9 cellular contexts compared by ENCODE assay signal in the genomic region with DNA sequence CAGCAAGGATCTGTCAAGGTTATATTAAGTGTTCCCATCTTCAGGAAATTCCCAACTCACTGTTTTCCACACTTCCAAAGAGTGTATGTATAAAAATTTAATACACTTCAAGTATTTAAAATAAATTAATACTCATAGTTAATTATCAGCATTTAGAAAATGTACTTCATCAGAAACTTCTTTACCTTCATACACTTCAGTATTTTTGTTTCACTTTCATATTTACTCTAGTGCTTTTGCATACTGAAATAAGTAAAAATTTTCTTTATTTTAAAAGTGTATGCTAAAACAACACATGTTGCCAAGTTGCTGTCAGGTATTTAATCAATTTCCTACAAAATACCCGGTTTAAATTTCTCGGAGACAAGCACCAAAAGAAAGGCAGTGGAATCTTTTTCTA. TPM values are rescaled to one million over a fixed set of nuclear protein-coding genes. Genes with fewer than 3 reads are reported as not detected.
A peak's percentile ranks its signal among the peaks of the same experiment; 100 is the strongest.
DNase-seq lines count a peak whose midpoint lies in the region; ATAC-seq and TF ChIP-seq lines count a peak whose summit lies in the region.
"Had no signal": no experiment of that assay in that cellular context is flagged by ENCODE, and none has a peak within 500 bp of the region (broad histone marks: within the 10 kb centered on the region; RNA-seq: fewer than 3 reads in every experiment).

No MANE protein-coding gene starts in this region.

- no peak for ATAC-seq in CD4-positive, alpha-beta T cell (ENCODE audit: poor library complexity)
- ATAC-seq in GM21447 (IDR thresholded peaks at IDR 0.05; ENCODE audit: unreplicated experiment) (peak; percentile 57), PC-3 (no peak)

- no peak overlapping the region for H3K27ac Mint-ChIP-seq in CD4-positive, alpha-beta T cell

- H3K27ac ChIP-seq in CD4-positive, alpha-beta T cell (ENCODE audit: low read depth, low read length) = no peak overlapping the region
- H3K27ac ChIP-seq in PC-3 (ENCODE audit: low read length) (no peak overlapping the region), hepatocyte (no peak overlapping the region), A673 (ENCODE audit: low read depth, low read length, poor library complexity, severe bottlenecking) (no peak overlapping the region)
- H3K27ac ChIP-seq: epithelial cell of prostate had no signal

- H3K9me3 Mint-ChIP-seq in CD4-positive, alpha-beta T cell = no peaks in the 10 kb centered on the region

- H3K9me3 ChIP-seq in CD4-positive, alpha-beta T cell (ENCODE audit: control insufficient read depth, low read length) = no peaks in the 10 kb centered on the region
- no peaks in the 10 kb centered on the region for H3K9me3 ChIP-seq in PC-3 (ENCODE audit: low read length)
- H3K9me3 ChIP-seq in hepatocyte (ENCODE audit: low read depth) = no peaks in the 10 kb centered on the region
- H3K9me3 ChIP-seq in A673 (ENCODE audit: low read depth, low read length, poor library complexity, severe bottlenecking) = no peaks in the 10 kb centered on the region

- H3F3A ChIP-seq in PC-3 (ENCODE audit: low read length, unreplicated experiment) = no peaks in the 10 kb centered on the region

- 92% methylated on average over 2 of the region's 2 CpGs for WGBS in hepatocyte (ENCODE audit: low lambda C conversion rate, missing lambda C conversion rate)

- H3K79me2 ChIP-seq in PC-3 (ENCODE audit: low read length) (peaks cover 74% of the 10 kb centered on the region), hepatocyte (peaks cover 95% of the 10 kb centered on the region)

- no peak for TF ChIP-seq CTCF in CD4-positive, alpha-beta T cell (IDR thresholded peaks at IDR 0.05)
- no peak for TF ChIP-seq CTCF in PC-3 (conservative IDR thresholded peaks at IDR 0.05; ENCODE audit: low read depth, low read length)
- TF ChIP-seq CTCF in hepatocyte (IDR thresholded peaks at IDR 0.05; ENCODE audit: poor library complexity) = no peak
- no peak for TF ChIP-seq CTCF in A673 (conservative IDR thresholded peaks at IDR 0.05; ENCODE audit: low read depth, low read length)

- no TSS peak for BruUV-seq in PC-3 (replicated peaks; lab: Mats Ljungman, UMichigan)
- no TSS peak for BruUV-seq in A673 (replicated peaks; lab: Mats Ljungman, UMichigan)

- H3K4me1 Mint-ChIP-seq in CD4-positive, alpha-beta T cell (ENCODE audit: low read depth) = peaks cover 90% of the 10 kb centered on the region

- H2AFZ ChIP-seq in PC-3 (ENCODE audit: low read length) (no peak overlapping the region), hepatocyte (no peak overlapping the region)

- peaks cover 20% of the 10 kb centered on the region for H3K36me3 Mint-ChIP-seq in CD4-positive, alpha-beta T cell (ENCODE audit: low read depth)

- peaks cover 8% of the 10 kb centered on the region; the same call in 1 of the 2 replicates for H3K4me1 ChIP-seq in PC-3 (ENCODE audit: insufficient read depth, low read length)
- peaks cover 4% of the 10 kb centered on the region for H3K4me1 ChIP-seq in hepatocyte (ENCODE audit: insufficient read depth)
- H3K4me1 ChIP-seq in A673 (ENCODE audit: insufficient read depth, low read length, poor library complexity, severe bottlenecking) = no peaks in the 10 kb centered on the region

- DNase-seq in CD4-positive, alpha-beta T cell = no peak
- DNase-seq in PC-3 = no peak
- DNase-seq in hepatocyte (ENCODE audit: low spot score) = no peak
- no peak for DNase-seq in A673 (ENCODE audit: low spot score)
- DNase-seq in NCI-H226 = no peak
- no peak for DNase-seq in SK-N-DZ (ENCODE audit: low spot score)
- DNase-seq in DMS153 (lab: John Stamatoyannopoulos, UW) = no peak

- H4K20me1 ChIP-seq in PC-3 (ENCODE audit: low read length) = peaks cover 13% of the 10 kb centered on the region; the same call in 1 of the 2 replicates
- peaks cover 13% of the 10 kb centered on the region for H4K20me1 ChIP-seq in hepatocyte (ENCODE audit: insufficient read depth, poor library complexity, severe bottlenecking)

- H3K4me2 ChIP-seq in PC-3 (ENCODE audit: low read length) = peak overlapping the region; percentile 11
- peak overlapping the region; percentile 66 for H3K4me2 ChIP-seq in hepatocyte

- intact Hi-C loops in CD4-positive, alpha-beta T cell (cut with DNase I, micrococcal nuclease) = loop anchor here (2.0 to 5.0 kb wide), 2 partner anchors 15 to 40 kb away; no protein-coding TSS in a partner anchor
- intact Hi-C loops in PC-3 (cut with micrococcal nuclease) = no loop called here
- intact Hi-C loops in A673 (cut with micrococcal nuclease; ENCODE audit: unreplicated experiment) = no loop called here

- H3K9me2 ChIP-seq in PC-3 (replicated peaks; ENCODE audit: low read length) (no peaks in the 10 kb centered on the region), hepatocyte (replicated peaks; ENCODE audit: insufficient read depth) (no peaks in the 10 kb centered on the region)

- CTCF ChIA-PET in CD4-positive, alpha-beta T cell (lab: Charles Lee) = no interaction called here
- CTCF ChIA-PET in PC-3 (lab: Charles Lee) (no interaction called here), A673 (lab: Charles Lee) (no interaction called here)

- H3K9ac ChIP-seq in PC-3 (ENCODE audit: low read length) = peak overlapping the region; percentile 3; the same call in 1 of the 2 replicates

- peaks cover 6% of the 10 kb centered on the region; the same call in 1 of the 2 replicates for H3K36me3 ChIP-seq in PC-3 (ENCODE audit: low read depth, low read length)
- no peaks in the 10 kb centered on the region for H3K36me3 ChIP-seq in hepatocyte (replicated peaks; ENCODE audit: insufficient read depth, low read depth)
- no peaks in the 10 kb centered on the region for H3K36me3 ChIP-seq in A673 (ENCODE audit: insufficient read depth, low read length, poor library complexity, severe bottlenecking)

- no peaks in the 10 kb centered on the region for H3K27me3 ChIP-seq in CD4-positive, alpha-beta T cell (ENCODE audit: control insufficient read depth, insufficient read depth, low read length)
- H3K27me3 ChIP-seq in PC-3 (ENCODE audit: low read length) (no peaks in the 10 kb centered on the region), hepatocyte (no peaks in the 10 kb centered on the region), A673 (replicated peaks; ENCODE audit: insufficient read depth, low read depth, low read length, poor library complexity) (no peaks in the 10 kb centered on the region)

- 0 out of 2 replicates have a peak overlapping the region, but pooled peaks have one; percentile 5 for H3K4me3 ChIP-seq in PC-3 (ENCODE audit: low read length)
- no peak overlapping the region for H3K4me3 ChIP-seq in hepatocyte
- H3K4me3 ChIP-seq in A673 (ENCODE audit: low read depth, low read length, poor library complexity, severe bottlenecking) = no peak overlapping the region

- peak overlapping the region; percentile 2 for H3K4me3 Mint-ChIP-seq in CD4-positive, alpha-beta T cell

- POLR2A ChIA-PET in CD4-positive, alpha-beta T cell (lab: Charles Lee) = interaction anchor here (1.0 to 1.1 kb wide), 2 partner anchors 15 to 16 kb away, joined by 3 to 4 read pairs; no protein-coding TSS in a partner anchor
- POLR2A ChIA-PET in PC-3 (lab: Charles Lee; ENCODE audit: unreplicated experiment) (interaction anchor here (0.5 kb wide), 1 partner anchor 55 kb away, joined by 3 read pairs; no protein-coding TSS in a partner anchor), A673 (lab: Charles Lee; ENCODE audit: low non-redundant PET) (no interaction called here)

- no peaks in the 10 kb centered on the region for H3K27me3 Mint-ChIP-seq in CD4-positive, alpha-beta T cell

RNA-seq across cellular contexts. Expression of a gene that starts 16.5 kb away (rescaled TPM):
- total RNA-seq in CD4-positive, alpha-beta T cell = 100 to 1,000 TPM; 125 TPM
- 24.5 and 28.1 TPM in 2 replicates for total RNA-seq in PC-3 (2014; rRNA removed)
- total RNA-seq in hepatocyte = 24.9 and 29.1 TPM in 2 replicates
- 8.0 and 8.5 TPM in 2 replicates for polyA plus RNA-seq in hepatocyte
- total RNA-seq in A673 (2021) = 23.3 TPM in 2 replicates
- 7.7 and 11.1 TPM in 2 replicates for polyA plus RNA-seq in SK-N-DZ (2014; cell fraction: cytosol; rRNA removed)
- polyA plus RNA-seq in SK-N-DZ (2014; cell fraction: nucleus; rRNA removed) = 26.5 and 32.9 TPM in 2 replicates

Comparison
In these comparisons a context has a peak if more than half of its experiments do, and no peak if none do; other contexts are left out.
1. intact Hi-C loops: an anchor here in CD4-positive, alpha-beta T cell (2.0 to 5.0 kb wide); none called in PC-3 and A673.